ENCODE assay signal across 9 cellular contexts in genomic region chr1:5423109-5423508, GRCh38.
DNase-seq lines count a peak whose midpoint lies in the region; ATAC-seq and TF ChIP-seq lines count a peak whose summit lies in the region.
"Had no signal": no experiment of that assay in that cellular context is flagged by ENCODE, and none has a peak within 500 bp of the region (broad histone marks: within the 10 kb centered on the region; RNA-seq: fewer than 3 reads in every experiment).

No MANE protein-coding gene starts in this region.

- no peaks in the 10 kb centered on the region for H3K9me2 ChIP-seq in GM23338 (ENCODE audit: insufficient read depth)

- H3K4me3 Mint-ChIP-seq in activated naive CD8-positive, alpha-beta T cell treated with anti-CD3 and anti-CD28 coated beads for 36 hours, result no peak overlapping the region
- H3K4me3 Mint-ChIP-seq in GM23338, result no peak overlapping the region

- no peaks in the 10 kb centered on the region for H4K20me1 ChIP-seq in GM23338 (replicated peaks; ENCODE audit: insufficient read depth)

- no peak overlapping the region for H2AFZ ChIP-seq in GM23338

- no peak for TF ChIP-seq CTCF in GM23338 (conservative IDR thresholded peaks at IDR 0.05; ENCODE audit: low read depth in 2 of 2)
- TF ChIP-seq CTCF in thyroid gland (IDR thresholded peaks at IDR 0.05), result no peak

- H3K36me3 ChIP-seq in GM23338 (ENCODE audit: insufficient read depth) (peaks cover 6% of the 10 kb centered on the region; the same call in 1 of the 2 replicates), thyroid gland (no peaks in the 10 kb centered on the region)

- no peaks in the 10 kb centered on the region for H3K36me3 Mint-ChIP-seq in activated naive CD8-positive, alpha-beta T cell treated with anti-CD3 and anti-CD28 coated beads for 36 hours
- H3K36me3 Mint-ChIP-seq in GM23338 (ENCODE audit: low read depth), result no peaks in the 10 kb centered on the region

- no peak for ATAC-seq in GM23338
- ATAC-seq: Panc1 had no signal

- DNase-seq in NCI-H128 (lab: John Stamatoyannopoulos, UW; ENCODE audit: unreplicated experiment), result peak; percentile 40
- peak; percentile 61 for DNase-seq in SW480 (ENCODE audit: low spot score)
- peak; percentile 23 for DNase-seq in activated naive CD8-positive, alpha-beta T cell treated with anti-CD3 and anti-CD28 coated beads for 36 hours
- DNase-seq in stimulated activated CD8-positive, alpha-beta memory T cell treated with anti-CD3 and anti-CD28 coated beads, Interleukin-15, amount 100 ng/mL, for 4 hours (ENCODE audit: low read depth in 2 of 2), result peak; percentile 3 to 5
- no peak for DNase-seq in GM23338 (ENCODE audit: low spot score)
- no peak for DNase-seq in thyroid gland
- no peak for DNase-seq in 8988T
- DNase-seq in dedifferentiated amniotic fluid mesenchymal stem cell (ENCODE audit: extremely low spot score), result no peak

- no peaks in the 10 kb centered on the region for H3K9me3 Mint-ChIP-seq in activated naive CD8-positive, alpha-beta T cell treated with anti-CD3 and anti-CD28 coated beads for 36 hours
- H3K9me3 Mint-ChIP-seq in GM23338, result peaks cover 4% of the 10 kb centered on the region; the same call in 2 of the 3 replicates

- WGBS in thyroid gland, 2 donors, result 17 to 26% methylated on average over 5 to 10 of the region's 10 CpGs

- peak overlapping the region; percentile 50 for H3K27ac Mint-ChIP-seq in activated naive CD8-positive, alpha-beta T cell treated with anti-CD3 and anti-CD28 coated beads for 36 hours
- H3K27ac Mint-ChIP-seq in GM23338, result no peak overlapping the region

- H3K4me3 ChIP-seq in GM23338, result no peak overlapping the region
- H3K4me3 ChIP-seq in thyroid gland (replicated peaks in 1 of 3), result no peak overlapping the region

- peaks cover 7% of the 10 kb centered on the region for H3K27me3 Mint-ChIP-seq in activated naive CD8-positive, alpha-beta T cell treated with anti-CD3 and anti-CD28 coated beads for 36 hours
- peaks cover 15% of the 10 kb centered on the region for H3K27me3 Mint-ChIP-seq in GM23338 (ENCODE audit: insufficient read depth, low read depth, poor library complexity)

- peaks cover 20% of the 10 kb centered on the region for H3K4me1 Mint-ChIP-seq in activated naive CD8-positive, alpha-beta T cell treated with anti-CD3 and anti-CD28 coated beads for 36 hours
- peaks cover 46% of the 10 kb centered on the region for H3K4me1 Mint-ChIP-seq in GM23338

- H3K4me1 ChIP-seq in GM23338 (ENCODE audit: insufficient read depth) (no peaks in the 10 kb centered on the region), thyroid gland (no peaks in the 10 kb centered on the region)

- H3K27ac ChIP-seq in GM23338 (ENCODE audit: low read depth) (no peak overlapping the region), thyroid gland (no peak overlapping the region)

- intact Hi-C loops in thyroid gland (cut with DNase I), result no loop called here

- H3K9me3 ChIP-seq in thyroid gland, result no peaks in the 10 kb centered on the region

- no peaks in the 10 kb centered on the region for H3K79me2 ChIP-seq in GM23338 (replicated peaks; ENCODE audit: insufficient read depth)

- H3K4me2 ChIP-seq in GM23338, result no peak overlapping the region

- no peak for TF ChIP-seq POLR2A in thyroid gland (IDR thresholded peaks at IDR 0.05)

- no peaks in the 10 kb centered on the region for H3F3A ChIP-seq in GM23338 (replicated peaks; ENCODE audit: low read depth)

- H3K27me3 ChIP-seq in GM23338 (ENCODE audit: insufficient read depth) (no peaks in the 10 kb centered on the region), thyroid gland (no peaks in the 10 kb centered on the region)

TF ChIP-seq in GM23338, 12 proteins besides CTCF, POLR2A, EP300 and RAD21 (continues in another document):
- TF ChIP-seq ZNF462 (CRISPR knock-in tag; IDR thresholded peaks at IDR 0.05), result no peak
- TF ChIP-seq JUNB (IDR thresholded peaks at IDR 0.05; ENCODE audit: unreplicated experiment), result no peak
- TF ChIP-seq REST (IDR thresholded peaks at IDR 0.05; ENCODE audit: unreplicated experiment), result no peak
- TF ChIP-seq EZH2phosphoT487 (IDR thresholded peaks at IDR 0.05; ENCODE audit: unreplicated experiment), result no peak
- no peak for TF ChIP-seq STAT1 (IDR thresholded peaks at IDR 0.05; ENCODE audit: unreplicated experiment)
- TF ChIP-seq POLR2AphosphoS5 (IDR thresholded peaks at IDR 0.05; ENCODE audit: low read depth), result no peak
- TF ChIP-seq NANOG (IDR thresholded peaks at IDR 0.05; ENCODE audit: borderline replicate concordance), result no peak
- TF ChIP-seq ZNF114 (CRISPR knock-in tag; IDR thresholded peaks at IDR 0.05), result no peak
- TF ChIP-seq ZNF331 (CRISPR knock-in tag; IDR thresholded peaks at IDR 0.05; ENCODE audit: low read depth), result no peak

Comparison
In these comparisons a context has a peak if more than half of its experiments do, and no peak if none do; other contexts are left out.
1. DNase-seq: peak in NCI-H128 (single experiment), SW480 (single experiment), activated naive CD8-positive, alpha-beta T cell treated with anti-CD3 and anti-CD28 coated beads for 36 hours (single experiment) and stimulated activated CD8-positive, alpha-beta memory T cell treated with anti-CD3 and anti-CD28 coated beads, Interleukin-15, amount 100 ng/mL, for 4 hours (2 of 2); none in GM23338 (single experiment), thyroid gland (0 of 2), 8988T (single experiment) and dedifferentiated amniotic fluid mesenchymal stem cell (single experiment).